24 cellular contexts compared by ENCODE assay signal in the genomic region with DNA sequence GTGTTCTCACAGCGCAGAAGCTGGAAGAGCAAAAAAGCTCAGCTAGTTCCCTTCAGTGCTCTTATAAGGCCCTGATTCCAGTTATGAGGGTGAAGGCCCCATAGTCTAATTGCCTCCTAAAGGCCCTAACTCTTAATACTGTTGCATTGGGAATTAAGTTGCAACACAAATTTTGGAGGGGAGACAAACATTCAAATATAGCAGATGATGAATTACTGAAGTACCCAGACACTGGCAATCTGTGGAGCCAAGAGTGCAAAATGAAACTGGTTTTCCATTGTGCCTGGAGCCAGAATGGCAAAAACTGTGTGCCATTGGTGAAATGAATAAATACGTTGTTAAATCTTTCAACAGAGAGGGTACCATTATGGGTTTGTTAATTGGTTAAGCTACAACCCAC.
"Had no signal": no experiment of that assay in that cellular context is flagged by ENCODE, and none has a peak within 500 bp of the region (broad histone marks: within the 10 kb centered on the region; RNA-seq: fewer than 3 reads in every experiment).

No MANE protein-coding gene starts in this region.

- H3K4me3 ChIP-seq: colonic mucosa, coronary artery, dorsolateral prefrontal cortex, esophagus muscularis mucosa, esophagus squamous epithelium, gastrocnemius medialis, gastroesophageal sphincter, heart left ventricle, heart right ventricle had no signal

- H3K27ac ChIP-seq: colonic mucosa, coronary artery, dorsolateral prefrontal cortex, epithelial cell of prostate, esophagus muscularis mucosa, esophagus squamous epithelium, foreskin keratinocyte, gastrocnemius medialis, gastroesophageal sphincter, heart left ventricle, heart right ventricle had no signal

- ATAC-seq: effector memory CD8-positive, alpha-beta T cell; esophagus mucosa; foreskin keratinocyte; gastrocnemius medialis; gastroesophageal sphincter; heart left ventricle; heart right ventricle had no signal

- DNase-seq: colonic mucosa; cortex of kidney; dermis blood vessel endothelial cell; dorsolateral prefrontal cortex; effector CD4-positive, alpha-beta T cell; effector CD8-positive, alpha-beta T cell; effector memory CD4-positive, alpha-beta T cell; effector memory CD8-positive, alpha-beta T cell; endodermal cell; erythroblast; esophagus squamous epithelium; foreskin fibroblast; foreskin keratinocyte; foreskin melanocyte; gastrocnemius medialis; glutamatergic neuron; head of caudate nucleus; heart left ventricle; heart right ventricle had no signal

- H3K36me3 ChIP-seq: colonic mucosa, esophagus muscularis mucosa, esophagus squamous epithelium, gastrocnemius medialis, gastroesophageal sphincter, heart left ventricle, heart right ventricle had no signal

- H3K27me3 ChIP-seq: colonic mucosa, dorsolateral prefrontal cortex, esophagus muscularis mucosa, esophagus squamous epithelium, foreskin keratinocyte, gastrocnemius medialis, gastroesophageal sphincter, heart left ventricle, heart right ventricle had no signal

- H3K4me1 ChIP-seq: colonic mucosa, esophagus muscularis mucosa, esophagus squamous epithelium, foreskin keratinocyte, gastroesophageal sphincter, heart left ventricle, heart right ventricle had no signal

- H3K9me3 ChIP-seq: colonic mucosa, gastrocnemius medialis had no signal
